1 cellular context compared by ENCODE assay signal in the genomic region with DNA sequence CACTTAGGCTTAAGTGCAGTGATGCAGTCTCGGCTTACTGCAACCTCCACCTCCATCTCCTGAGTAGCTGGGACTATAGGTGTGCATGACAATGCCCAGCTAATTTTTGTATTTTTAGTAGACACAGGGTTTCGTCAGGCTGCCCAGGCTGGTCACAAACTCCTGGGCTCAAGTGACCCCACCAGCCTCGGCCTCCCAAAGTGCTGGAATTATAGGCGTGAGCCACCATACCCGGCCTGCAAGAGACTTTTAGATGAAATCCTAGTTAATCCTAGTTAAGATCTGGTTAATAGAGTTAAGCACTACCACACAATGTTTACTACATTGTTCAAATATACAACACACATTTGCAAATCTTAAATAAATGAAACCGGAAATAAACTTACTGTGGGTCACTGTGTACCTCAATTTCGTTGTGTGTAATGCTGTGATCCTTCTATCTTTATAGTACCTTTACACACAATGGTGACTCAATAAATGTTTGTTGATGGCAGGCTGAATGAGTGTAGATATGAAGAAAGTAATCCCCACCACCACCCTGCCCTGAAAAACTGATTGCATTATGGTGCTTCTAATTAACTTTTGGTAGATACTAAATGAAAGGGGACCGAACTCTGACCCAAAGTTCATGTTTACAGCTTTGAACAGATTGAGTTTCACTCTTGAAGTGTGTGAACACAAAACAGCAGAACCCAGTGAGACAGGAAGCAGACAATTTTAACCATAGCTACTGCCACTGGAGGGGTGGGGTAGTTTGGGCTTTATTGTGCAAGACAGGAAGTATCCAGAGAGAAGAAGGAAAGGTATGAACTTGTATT.
TF ChIP-seq lines count a peak whose summit lies in the region.

No MANE protein-coding gene starts in this region.

TF ChIP-seq in K562, 482 proteins besides CTCF, POLR2A, EP300 and RAD21 (continued from another document):
- TF ChIP-seq, protein P1, sequence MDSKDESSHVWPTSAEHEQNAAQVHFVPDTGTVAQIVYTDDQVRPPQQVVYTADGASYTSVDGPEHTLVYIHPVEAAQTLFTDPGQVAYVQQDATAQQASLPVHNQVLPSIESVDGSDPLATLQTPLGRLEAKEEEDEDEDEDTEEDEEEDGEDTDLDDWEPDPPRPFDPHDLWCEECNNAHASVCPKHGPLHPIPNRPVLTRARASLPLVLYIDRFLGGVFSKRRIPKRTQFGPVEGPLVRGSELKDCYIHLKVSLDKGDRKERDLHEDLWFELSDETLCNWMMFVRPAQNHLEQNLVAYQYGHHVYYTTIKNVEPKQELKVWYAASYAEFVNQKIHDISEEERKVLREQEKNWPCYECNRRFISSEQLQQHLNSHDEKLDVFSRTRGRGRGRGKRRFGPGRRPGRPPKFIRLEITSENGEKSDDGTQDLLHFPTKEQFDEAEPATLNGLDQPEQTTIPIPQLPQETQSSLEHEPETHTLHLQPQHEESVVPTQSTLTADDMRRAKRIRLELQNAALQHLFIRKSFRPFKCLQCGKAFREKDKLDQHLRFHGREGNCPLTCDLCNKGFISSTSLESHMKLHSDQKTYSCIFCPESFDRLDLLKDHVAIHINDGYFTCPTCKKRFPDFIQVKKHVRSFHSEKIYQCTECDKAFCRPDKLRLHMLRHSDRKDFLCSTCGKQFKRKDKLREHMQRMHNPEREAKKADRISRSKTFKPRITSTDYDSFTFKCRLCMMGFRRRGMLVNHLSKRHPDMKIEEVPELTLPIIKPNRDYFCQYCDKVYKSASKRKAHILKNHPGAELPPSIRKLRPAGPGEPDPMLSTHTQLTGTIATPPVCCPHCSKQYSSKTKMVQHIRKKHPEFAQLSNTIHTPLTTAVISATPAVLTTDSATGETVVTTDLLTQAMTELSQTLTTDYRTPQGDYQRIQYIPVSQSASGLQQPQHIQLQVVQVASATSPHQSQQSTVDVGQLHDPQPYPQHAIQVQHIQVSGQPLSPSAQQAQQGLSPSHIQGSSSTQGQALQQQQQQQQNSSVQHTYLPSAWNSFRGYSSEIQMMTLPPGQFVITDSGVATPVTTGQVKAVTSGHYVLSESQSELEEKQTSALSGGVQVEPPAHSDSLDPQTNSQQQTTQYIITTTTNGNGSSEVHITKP (IDR thresholded peaks at IDR 0.05; ENCODE audit: partially characterized antibody): peak; percentile 57
- peak; percentile 28; the same call in 1 of the 2 replicates for TF ChIP-seq ZNF239 (CRISPR knock-in tag; IDR thresholded peaks at IDR 0.05)
- peak; percentile 28; the same call in 1 of the 2 replicates for TF ChIP-seq CTBP1 (IDR thresholded peaks at IDR 0.05; ENCODE audit: borderline replicate concordance)
- TF ChIP-seq ERF (CRISPR knock-in tag; IDR thresholded peaks at IDR 0.05): no peak
- no peak for TF ChIP-seq HDAC8 (tag; IDR thresholded peaks at IDR 0.05)
- no peak for TF ChIP-seq MAFK (IDR thresholded peaks at IDR 0.05; ENCODE audit: low read length)
- peak; percentile 87 for TF ChIP-seq GABPA (tag; conservative IDR thresholded peaks at IDR 0.05; ENCODE audit: low read depth)
- TF ChIP-seq GATAD2A (IDR thresholded peaks at IDR 0.05): no peak
- TF ChIP-seq, protein P2, sequence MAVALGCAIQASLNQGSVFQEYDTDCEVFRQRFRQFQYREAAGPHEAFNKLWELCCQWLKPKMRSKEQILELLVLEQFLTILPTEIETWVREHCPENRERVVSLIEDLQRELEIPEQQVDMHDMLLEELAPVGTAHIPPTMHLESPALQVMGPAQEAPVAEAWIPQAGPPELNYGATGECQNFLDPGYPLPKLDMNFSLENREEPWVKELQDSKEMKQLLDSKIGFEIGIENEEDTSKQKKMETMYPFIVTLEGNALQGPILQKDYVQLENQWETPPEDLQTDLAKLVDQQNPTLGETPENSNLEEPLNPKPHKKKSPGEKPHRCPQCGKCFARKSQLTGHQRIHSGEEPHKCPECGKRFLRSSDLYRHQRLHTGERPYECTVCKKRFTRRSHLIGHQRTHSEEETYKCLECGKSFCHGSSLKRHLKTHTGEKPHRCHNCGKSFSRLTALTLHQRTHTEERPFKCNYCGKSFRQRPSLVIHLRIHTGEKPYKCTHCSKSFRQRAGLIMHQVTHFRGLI (CRISPR knock-in tag; IDR thresholded peaks at IDR 0.05): no peak
- TF ChIP-seq NFXL1 (CRISPR knock-in tag; IDR thresholded peaks at IDR 0.05): no peak
- TF ChIP-seq ZNF24 (IDR thresholded peaks at IDR 0.05): no peak
- TF ChIP-seq MTA1 (IDR thresholded peaks at IDR 0.05; ENCODE audit: borderline replicate concordance): 0 out of 2 replicates have a peak, but pooled peaks have one; percentile 29
- no peak for TF ChIP-seq SAFB (IDR thresholded peaks at IDR 0.05; ENCODE audit: borderline replicate concordance, low read depth, low read length)
- no peak for TF ChIP-seq NONO (IDR thresholded peaks at IDR 0.05; ENCODE audit: low read depth in 2 of 2, low read length in 1 of 2)
- no peak for TF ChIP-seq ZNF324 (CRISPR knock-in tag; IDR thresholded peaks at IDR 0.05)
- TF ChIP-seq, protein P3, sequence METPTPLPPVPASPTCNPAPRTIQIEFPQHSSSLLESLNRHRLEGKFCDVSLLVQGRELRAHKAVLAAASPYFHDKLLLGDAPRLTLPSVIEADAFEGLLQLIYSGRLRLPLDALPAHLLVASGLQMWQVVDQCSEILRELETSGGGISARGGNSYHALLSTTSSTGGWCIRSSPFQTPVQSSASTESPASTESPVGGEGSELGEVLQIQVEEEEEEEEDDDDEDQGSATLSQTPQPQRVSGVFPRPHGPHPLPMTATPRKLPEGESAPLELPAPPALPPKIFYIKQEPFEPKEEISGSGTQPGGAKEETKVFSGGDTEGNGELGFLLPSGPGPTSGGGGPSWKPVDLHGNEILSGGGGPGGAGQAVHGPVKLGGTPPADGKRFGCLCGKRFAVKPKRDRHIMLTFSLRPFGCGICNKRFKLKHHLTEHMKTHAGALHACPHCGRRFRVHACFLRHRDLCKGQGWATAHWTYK (CRISPR knock-in tag; IDR thresholded peaks at IDR 0.05): no peak
TF ChIP-seq in K562: peak in this region for 58.
